In genomic region chr2:166240387-166241313, GRCh38 we compare ENCODE assay signal across 19 cellular contexts.
DNase-seq lines count a peak whose midpoint lies in the region; ATAC-seq, FAIRE-seq and TF ChIP-seq lines count a peak whose summit lies in the region.
"Had no signal": no experiment of that assay in that cellular context is flagged by ENCODE, and none has a peak within 500 bp of the region (broad histone marks: within the 10 kb centered on the region; RNA-seq: fewer than 3 reads in every experiment).

No MANE protein-coding gene starts in this region.

- H3K36me3 Mint-ChIP-seq in endodermal cell (ENCODE audit: low read depth): no peaks in the 10 kb centered on the region
- H3K36me3 Mint-ChIP-seq: activated naive CD8-positive, alpha-beta T cell treated with anti-CD3 and anti-CD28 coated beads, Interleukin-2, amount 10 ng/mL, durations not matched to agents 7 days and 5 days had no signal

- TF ChIP-seq CTCF in AG10803 (conservative IDR thresholded peaks at IDR 0.05; ENCODE audit: low read length): no peak
- no peak for TF ChIP-seq CTCF in PC-3 (conservative IDR thresholded peaks at IDR 0.05; ENCODE audit: low read depth, low read length)
- no peak for TF ChIP-seq CTCF in bronchial epithelial cell (IDR thresholded peaks at IDR 0.05; ENCODE audit: insufficient read depth, low read length, severe bottlenecking)
- TF ChIP-seq CTCF in right lobe of liver (IDR thresholded peaks at IDR 0.05): no peak
- TF ChIP-seq CTCF in endodermal cell (conservative IDR thresholded peaks at IDR 0.05): no peak

- H4K20me1 ChIP-seq in PC-3 (ENCODE audit: low read length): no peaks in the 10 kb centered on the region

- no peaks in the 10 kb centered on the region for H3K9me3 Mint-ChIP-seq in endodermal cell
- H3K9me3 Mint-ChIP-seq: activated naive CD8-positive, alpha-beta T cell treated with anti-CD3 and anti-CD28 coated beads, Interleukin-2, amount 10 ng/mL, durations not matched to agents 7 days and 5 days; stimulated activated naive CD8-positive, alpha-beta T cell treated with anti-CD3 and anti-CD28 coated beads, Interleukin-15, Interleukin-2, amounts not matched to agents 100 ng/mL and 50 ng/mL, for 24 hours had no signal

- 89% methylated on average over 1 of the region's 1 CpG for WGBS in right lobe of liver (ENCODE audit: insufficient coverage, low coverage, low lambda C conversion rate, missing lambda C conversion rate)
- 100% methylated on average over 1 of the region's 1 CpG; no CpG with 5 or more reads in 1 of the 2 experiments for WGBS in endodermal cell (ENCODE audit: insufficient coverage in 1 of 2, insufficient read length in 1 of 2), 2 experiments

- no peaks in the 10 kb centered on the region for H3K9me2 ChIP-seq in PC-3 (replicated peaks; ENCODE audit: low read length)

- no peak overlapping the region for H3K27ac Mint-ChIP-seq in endodermal cell
- H3K27ac Mint-ChIP-seq: activated naive CD8-positive, alpha-beta T cell treated with anti-CD3 and anti-CD28 coated beads, Interleukin-2, amount 10 ng/mL, durations not matched to agents 7 days and 5 days; effector memory CD8-positive, alpha-beta T cell; stimulated activated naive CD8-positive, alpha-beta T cell treated with anti-CD3 and anti-CD28 coated beads, Interleukin-15, Interleukin-2, amounts not matched to agents 100 ng/mL and 50 ng/mL, for 24 hours had no signal

- POLR2A ChIA-PET in PC-3 (lab: Charles Lee; ENCODE audit: unreplicated experiment): interaction anchor here (0.5 to 0.6 kb wide), 2 partner anchors 46 to 64 kb away, joined by 5 read pairs; no protein-coding TSS in a partner anchor

- peak overlapping the region; percentile 58 for H3K4me2 ChIP-seq in PC-3 (ENCODE audit: low read length)

- no peak overlapping the region for H3K4me3 ChIP-seq in AG10803 (ENCODE audit: low read length)
- H3K4me3 ChIP-seq in PC-3 (ENCODE audit: low read length): no peak overlapping the region
- H3K4me3 ChIP-seq in bronchial epithelial cell (ENCODE audit: low read depth, low read length): no peak overlapping the region
- no peak overlapping the region for H3K4me3 ChIP-seq in right lobe of liver
- no peak overlapping the region for H3K4me3 ChIP-seq in endodermal cell (ENCODE audit: low read length)
- H3K4me3 ChIP-seq: HAP-1 had no signal

- H3K9me3 ChIP-seq in PC-3 (ENCODE audit: low read length) (no peaks in the 10 kb centered on the region), right lobe of liver (no peaks in the 10 kb centered on the region), endodermal cell (ENCODE audit: control insufficient read depth, low read length) (no peaks in the 10 kb centered on the region)
- H3K9me3 ChIP-seq: HAP-1 had no signal

- peak; percentile 10 for DNase-seq in AG10803 (ENCODE audit: low read depth)
- peak; percentile 72 for DNase-seq in PC-3
- DNase-seq in bronchial epithelial cell (ENCODE audit: low read depth): peak; percentile 69
- DNase-seq in right lobe of liver: no peak
- DNase-seq in GM12891 (ENCODE audit: insufficient read length, low spot score): no peak
- no peak for DNase-seq in NCI-H1694 (lab: John Stamatoyannopoulos, UW)
- DNase-seq in left ventricle myocardium superior: no peak
- no peak for DNase-seq in endodermal cell
- DNase-seq: activated CD4-positive, CD25-positive, alpha-beta regulatory T cell treated with anti-CD3 and anti-CD28 coated beads, Interleukin-2, amount 50 U/mL, for 72 hours; activated naive CD8-positive, alpha-beta T cell treated with anti-CD3 and anti-CD28 coated beads, Interleukin-2, amount 10 ng/mL, durations not matched to agents 7 days and 5 days; AML-193; central memory CD4-positive, alpha-beta T cell; effector memory CD8-positive, alpha-beta T cell; NCI-H82; nucleus accumbens; right cardiac atrium; stimulated activated CD4-positive, alpha-beta T cell treated with anti-CD3 and anti-CD28 coated beads, Interleukin-1b, Interleukin-23, amount 100 ng/mL, for 48 hours had no signal

- H3K27ac ChIP-seq in PC-3 (ENCODE audit: low read length) (peak overlapping the region; percentile 94), right lobe of liver (no peak overlapping the region), endodermal cell (ENCODE audit: low read depth, low read length) (no peak overlapping the region)

- H3K9ac ChIP-seq in PC-3 (ENCODE audit: low read length): peak overlapping the region; percentile 72
- H3K9ac ChIP-seq in endodermal cell (ENCODE audit: extremely low read depth, low read length, poor library complexity, severe bottlenecking): no peak overlapping the region

- intact Hi-C loops in PC-3 (cut with micrococcal nuclease): no loop called here
- intact Hi-C loops in right lobe of liver (cut with DNase I): no loop called here
- intact Hi-C loops in left ventricle myocardium superior (cut with micrococcal nuclease): no loop called here

- no peaks in the 10 kb centered on the region for H3K79me2 ChIP-seq in PC-3 (ENCODE audit: low read length)

- H3K27me3 ChIP-seq in PC-3 (ENCODE audit: low read length) (no peaks in the 10 kb centered on the region), bronchial epithelial cell (ENCODE audit: control insufficient read depth, insufficient read depth, low read length) (no peaks in the 10 kb centered on the region), right lobe of liver (no peaks in the 10 kb centered on the region), endodermal cell (ENCODE audit: control insufficient read depth, insufficient read depth, low read length, poor library complexity, severe bottlenecking) (no peaks in the 10 kb centered on the region)

- H3K4me1 Mint-ChIP-seq in endodermal cell: peaks cover 5% of the 10 kb centered on the region
- H3K4me1 Mint-ChIP-seq: activated naive CD8-positive, alpha-beta T cell treated with anti-CD3 and anti-CD28 coated beads, Interleukin-2, amount 10 ng/mL, durations not matched to agents 7 days and 5 days had no signal

- H3K36me3 ChIP-seq in PC-3 (ENCODE audit: low read depth, low read length) (no peaks in the 10 kb centered on the region), bronchial epithelial cell (ENCODE audit: control insufficient read depth, insufficient read depth, low read length) (no peaks in the 10 kb centered on the region), right lobe of liver (no peaks in the 10 kb centered on the region), endodermal cell (ENCODE audit: control insufficient read depth, insufficient read depth, low read length) (no peaks in the 10 kb centered on the region)
- H3K36me3 ChIP-seq: HAP-1 had no signal

- CTCF ChIA-PET in PC-3 (lab: Charles Lee): no interaction called here

- H2AFZ ChIP-seq in PC-3 (ENCODE audit: low read length): no peak overlapping the region; the same call in 1 of the 2 replicates

- no peaks in the 10 kb centered on the region for H3K27me3 Mint-ChIP-seq in endodermal cell (ENCODE audit: insufficient read depth)
- H3K27me3 Mint-ChIP-seq: activated naive CD8-positive, alpha-beta T cell treated with anti-CD3 and anti-CD28 coated beads, Interleukin-2, amount 10 ng/mL, durations not matched to agents 7 days and 5 days; effector memory CD8-positive, alpha-beta T cell; stimulated activated naive CD8-positive, alpha-beta T cell treated with anti-CD3 and anti-CD28 coated beads, Interleukin-15, Interleukin-2, amounts not matched to agents 100 ng/mL and 50 ng/mL, for 24 hours had no signal

- no peak for FAIRE-seq in bronchial epithelial cell (lab: Jason Lieb, UNC)
- no peak for FAIRE-seq in GM12891 (lab: Jason Lieb, UNC)

- H3K4me1 ChIP-seq in PC-3 (ENCODE audit: insufficient read depth, low read length) (peaks cover 33% of the 10 kb centered on the region), right lobe of liver (peaks cover 0 to 11% (median 2%) of the 10 kb centered on the region in 4 donors), endodermal cell (ENCODE audit: control insufficient read depth, insufficient read depth, low read length) (no peaks in the 10 kb centered on the region)
- H3K4me1 ChIP-seq: HAP-1 had no signal

- BruUV-seq in PC-3 (replicated peaks; lab: Mats Ljungman, UMichigan): no TSS peak

- TF ChIP-seq POLR2A in right lobe of liver (IDR thresholded peaks at IDR 0.05): no peak
- no peak for TF ChIP-seq POLR2A in GM12891 (IDR thresholded peaks at IDR 0.05; ENCODE audit: low read depth, low read length)

- H3F3A ChIP-seq in PC-3 (ENCODE audit: low read length, unreplicated experiment): no peaks in the 10 kb centered on the region

- ATAC-seq in PC-3 (peak; percentile 40; the same call in 1 of the 2 replicates), right lobe of liver (peak in 3 of 4 donors; percentile 41 to 61 (median 43)), left ventricle myocardium superior (no peak)
- ATAC-seq: effector memory CD8-positive, alpha-beta T cell; right cardiac atrium had no signal

- H3K4me3 Mint-ChIP-seq in endodermal cell: no peak overlapping the region
- H3K4me3 Mint-ChIP-seq: activated naive CD8-positive, alpha-beta T cell treated with anti-CD3 and anti-CD28 coated beads, Interleukin-2, amount 10 ng/mL, durations not matched to agents 7 days and 5 days; effector memory CD8-positive, alpha-beta T cell; stimulated activated naive CD8-positive, alpha-beta T cell treated with anti-CD3 and anti-CD28 coated beads, Interleukin-15, Interleukin-2, amounts not matched to agents 100 ng/mL and 50 ng/mL, for 24 hours had no signal

TF ChIP-seq in GM12891, 5 proteins besides CTCF, POLR2A, EP300 and RAD21:
- TF ChIP-seq TAF1 (IDR thresholded peaks at IDR 0.05; ENCODE audit: low read depth, low read length) (no peak), PAX5 (IDR thresholded peaks at IDR 0.05; ENCODE audit: insufficient read depth, low read length, severe bottlenecking) (no peak), POU2F2 (IDR thresholded peaks at IDR 0.05; ENCODE audit: low read depth, low read length) (no peak), SPI1 (IDR thresholded peaks at IDR 0.05; ENCODE audit: low read depth, low read length) (no peak), POLR2AphosphoS5 (IDR thresholded peaks at IDR 0.05; ENCODE audit: low read depth, low read length) (no peak)
TF ChIP-seq in GM12891: peak in this region for 0.

Comparison
In these comparisons a context has a peak if more than half of its experiments do, and no peak if none do; other contexts are left out.
1. DNase-seq: peak in AG10803 (single experiment), PC-3 (single experiment) and bronchial epithelial cell (single experiment); none in right lobe of liver (0 of 3), GM12891 (single experiment), NCI-H1694 (single experiment), left ventricle myocardium superior (single experiment) and endodermal cell (single experiment).